In genomic region chr14:74508292-74508731, GRCh38 we compare ENCODE assay signal across 10 cellular contexts. TPM values are rescaled to one million over a fixed set of nuclear protein-coding genes. Genes with fewer than 3 reads are reported as not detected.
A peak's percentile ranks its signal among the peaks of the same experiment; 100 is the strongest.
DNase-seq lines count a peak whose midpoint lies in the region; ATAC-seq and TF ChIP-seq lines count a peak whose summit lies in the region.
"Had no signal": no experiment of that assay in that cellular context is flagged by ENCODE, and none has a peak within 500 bp of the region (broad histone marks: within the 10 kb centered on the region; RNA-seq: fewer than 3 reads in every experiment).

No MANE protein-coding gene starts in this region.

- no peaks in the 10 kb centered on the region for H3K4me1 ChIP-seq in DND-41 (ENCODE audit: insufficient read depth, low read length)

- H3K9ac ChIP-seq in DND-41 (ENCODE audit: low read depth, low read length), result no peak overlapping the region

- H3K27ac ChIP-seq in DND-41 (ENCODE audit: low read length), result no peak overlapping the region

- H3K36me3 ChIP-seq in DND-41 (ENCODE audit: insufficient read depth, low read length), result no peaks in the 10 kb centered on the region

- no peak for ATAC-seq in DND-41 (ENCODE audit: insufficient read depth, low read depth)
- ATAC-seq in GM19397 (IDR thresholded peaks at IDR 0.05; ENCODE audit: unreplicated experiment), result no peak
- ATAC-seq: T-cell had no signal

- H3K4me3 ChIP-seq in DND-41 (ENCODE audit: low read depth in 1 of 2, low read length in 2 of 2) (no peak overlapping the region), astrocyte of the spinal cord (ENCODE audit: low read depth, low read length) (no peak overlapping the region)

- H2AFZ ChIP-seq in DND-41 (ENCODE audit: low read depth, low read length), result no peak overlapping the region

- H3K27ac Mint-ChIP-seq in HFFc6, result no peak overlapping the region
- H3K27ac Mint-ChIP-seq: T-cell had no signal

- peaks cover 14% of the 10 kb centered on the region for H3K36me3 Mint-ChIP-seq in HFFc6 (ENCODE audit: low read depth)
- H3K36me3 Mint-ChIP-seq: T-cell had no signal

- H3K79me2 ChIP-seq in DND-41 (ENCODE audit: insufficient read depth, low read length), result no peaks in the 10 kb centered on the region

- no peaks in the 10 kb centered on the region for H3K9me3 ChIP-seq in DND-41 (ENCODE audit: insufficient read depth, low read length, severe bottlenecking)

- peak; percentile 30 for TF ChIP-seq CTCF in DND-41 (IDR thresholded peaks at IDR 0.05; ENCODE audit: borderline replicate concordance, extremely low read depth, low read length, poor library complexity, severe bottlenecking)
- peak; percentile 66 for TF ChIP-seq CTCF in HFFc6 (IDR thresholded peaks at IDR 0.05)
- peak; percentile 73 for TF ChIP-seq CTCF in astrocyte of the spinal cord (IDR thresholded peaks at IDR 0.05; ENCODE audit: low read depth, low read length)

- H3K9me3 Mint-ChIP-seq in HFFc6, result no peaks in the 10 kb centered on the region
- H3K9me3 Mint-ChIP-seq: T-cell had no signal

- H3K27me3 Mint-ChIP-seq in HFFc6 (ENCODE audit: insufficient read depth), result peaks cover 2% of the 10 kb centered on the region; the same call in 1 of the 2 replicates

- H3K4me3 Mint-ChIP-seq in HFFc6, result no peak overlapping the region
- H3K4me3 Mint-ChIP-seq: T-cell had no signal

- peaks cover 17% of the 10 kb centered on the region for H3K4me1 Mint-ChIP-seq in HFFc6 (ENCODE audit: low read depth)

- H3K4me2 ChIP-seq in DND-41 (ENCODE audit: insufficient read depth, low read length), result no peak overlapping the region

- DNase-seq in DND-41 (no peak), HFFc6 (no peak), astrocyte of the spinal cord (ENCODE audit: low read depth, low spot score) (no peak), mesenteric fat pad (ENCODE audit: low spot score) (peak; percentile 82), cortex of kidney (lab: John Stamatoyannopoulos, UW) (no peak), AML-193 (lab: John Stamatoyannopoulos, UW) (no peak), nucleus accumbens (lab: John Stamatoyannopoulos, UW) (no peak)
- DNase-seq: stimulated activated CD4-positive, alpha-beta T cell treated with anti-CD3 and anti-CD28 coated beads, Interleukin-4, amount 100 ng/mL, for 24 hours had no signal

- no peaks in the 10 kb centered on the region for H4K20me1 ChIP-seq in DND-41 (ENCODE audit: insufficient read depth, low read length)

- in situ Hi-C loops in astrocyte of the spinal cord (cut with HindIII; ENCODE audit: low sequenced_read_pairs), result no loop called here

- H3K27me3 ChIP-seq in DND-41 (ENCODE audit: insufficient read depth, low read length, poor library complexity), result no peaks in the 10 kb centered on the region

RNA-seq across cellular contexts. Expression of gene ISCA2, which starts 14.7 kb away (rescaled TPM):
- total RNA-seq in HFFc6 (2021; fragmentation: NEBNext Ultra II Directional; extraction: Animal tissue kit (Norgen Biotek cat#: 25700)), result 10 to 100 TPM; 27.7 to 39.4 (median 30.5) TPM
- 17.8 TPM for total RNA-seq in mesenteric fat pad

RNA-seq across cellular contexts. Expression of gene NPC2, which starts 15.2 kb away (rescaled TPM):
- 10 to 100 TPM; 69.1 to 89.9 (median 78.8) TPM for total RNA-seq in HFFc6 (2021; fragmentation: NEBNext Ultra II Directional; extraction: Animal tissue kit (Norgen Biotek cat#: 25700))
- 290 TPM for total RNA-seq in mesenteric fat pad
